Comparison of ENCODE assay signal across 7 cellular contexts in genomic region chr17:60079401-60079861, GRCh38. TPM values are rescaled to one million over a fixed set of nuclear protein-coding genes. Genes with fewer than 3 reads are reported as not detected.
DNase-seq lines count a peak whose midpoint lies in the region; ATAC-seq and TF ChIP-seq lines count a peak whose summit lies in the region.

No MANE protein-coding gene starts in this region.

- H3K27ac Mint-ChIP-seq in chondrocyte (ENCODE audit: unreplicated experiment): peak overlapping the region; percentile 96

- no peak for TF ChIP-seq CTCF in chondrocyte (IDR thresholded peaks at IDR 0.05)
- TF ChIP-seq CTCF in mucosa of descending colon (IDR thresholded peaks at IDR 0.05): no peak

- peaks cover 62% of the 10 kb centered on the region for H3K4me1 Mint-ChIP-seq in chondrocyte (ENCODE audit: low read depth)

- ATAC-seq in mucosa of descending colon (peak; percentile 42), GM21576 (IDR thresholded peaks at IDR 0.05; ENCODE audit: unreplicated experiment) (no peak), GM21360 (IDR thresholded peaks at IDR 0.05; ENCODE audit: unreplicated experiment) (no peak)

- H3K4me3 ChIP-seq in GM08714 (ENCODE audit: low read length): peak overlapping the region; percentile 68
- peak overlapping the region; percentile 48 for H3K4me3 ChIP-seq in mucosa of descending colon

- H3K4me1 ChIP-seq in mucosa of descending colon (ENCODE audit: low read depth): peaks cover 10% of the 10 kb centered on the region

- H3K4me3 Mint-ChIP-seq in chondrocyte (ENCODE audit: unreplicated experiment): peak overlapping the region; percentile 93

- no peaks in the 10 kb centered on the region for H3K27me3 Mint-ChIP-seq in chondrocyte (ENCODE audit: low read depth)

- no peaks in the 10 kb centered on the region for H3K9me3 Mint-ChIP-seq in chondrocyte (ENCODE audit: low read depth)

- intact Hi-C loops in mucosa of descending colon (cut with DNase I, micrococcal nuclease): no loop called here

- peaks cover 5% of the 10 kb centered on the region for H3K36me3 Mint-ChIP-seq in chondrocyte (ENCODE audit: low read depth)

- H3K9me3 ChIP-seq in mucosa of descending colon: no peaks in the 10 kb centered on the region

- no peaks in the 10 kb centered on the region for H3K36me3 ChIP-seq in mucosa of descending colon (ENCODE audit: low read depth)

- DNase-seq in NCI-H524 (lab: John Stamatoyannopoulos, UW) (peak; percentile 34 to 78), chondrocyte (ENCODE audit: low spot score) (no peak), mucosa of descending colon (no peak), NAMALWA (ENCODE audit: low spot score) (no peak)

RNA-seq across cellular contexts. Expression of gene HEATR6, which starts 0.7 kb away (rescaled TPM):
- total RNA-seq in chondrocyte: 21.6 to 28.6 TPM (median 23.0 TPM) in 3 replicates
- total RNA-seq in mucosa of descending colon: 10 to 100 TPM in 2 of 3 donors, 1 to 10 TPM in 1; 8.7 to 23.2 (median 13.1) TPM

Comparison
In these comparisons a context has a peak if more than half of its experiments do, and no peak if none do; other contexts are left out.
1. DNase-seq: peak in NCI-H524 (2 of 2); none in chondrocyte (single experiment), mucosa of descending colon (0 of 3) and NAMALWA (single experiment).